Comparison of ENCODE assay signal across 28 cellular contexts in genomic region chr18:7726522-7726921, GRCh38.
"Had no signal": no experiment of that assay in that cellular context is flagged by ENCODE, and none has a peak within 500 bp of the region (broad histone marks: within the 10 kb centered on the region; RNA-seq: fewer than 3 reads in every experiment).

No MANE protein-coding gene starts in this region.

- ATAC-seq: natural killer cell; right cardiac atrium; right lobe of liver; stimulated activated memory B cell treated with anti-CD40 and anti-IgM and Interleukin-4, amounts not matched to agents 10 μg/mL and 1 μg/mL and 100 μg/mL, for 72 hours; stimulated activated naive CD8-positive, alpha-beta T cell treated with anti-CD3 and anti-CD28 coated beads, Interleukin-15, amount 100 ng/mL, for 72 hours; stimulated activated naive CD8-positive, alpha-beta T cell treated with anti-CD3 and anti-CD28 coated beads, Interleukin-15, Interleukin-2, amounts not matched to agents 100 U/mL and 50 U/mL, for 24 hours; upper lobe of right lung had no signal

- H3K27me3 ChIP-seq: neural progenitor cell, ovary, right lobe of liver, sigmoid colon, spleen, suprapubic skin, testis, tibial artery, transverse colon, upper lobe of right lung, uterus had no signal

- H3K4me2 ChIP-seq: neural progenitor cell, smooth muscle cell had no signal

- H3K27ac ChIP-seq: neural progenitor cell, ovary, parathyroid adenoma, psoas muscle, right lobe of liver, sigmoid colon, spleen, suprapubic skin, testis, tibial artery, transverse colon, upper lobe of right lung, uterus had no signal

- DNase-seq: natural killer cell; occipital lobe; ovary; posterior cingulate gyrus; psoas muscle; right cardiac atrium; right lobe of liver; sigmoid colon; stimulated activated CD4-positive, alpha-beta T cell treated with anti-CD3 and anti-CD28 coated beads, Interleukin-12 subunit alpha, Interleukin-12 subunit beta, amount 100 ng/mL, for 4 hours; stimulated activated CD4-positive, alpha-beta T cell treated with anti-CD3 and anti-CD28 coated beads, Interleukin-1b, Interleukin-23, amount 100 ng/mL, for 48 hours; stimulated activated CD4-positive, alpha-beta T cell treated with anti-CD3 and anti-CD28 coated beads, Interleukin-4, amount 100 ng/mL, for 1 hour; stimulated activated CD4-positive, alpha-beta T cell treated with anti-CD3 and anti-CD28 coated beads, Interleukin-4, amount 100 ng/mL, for 4 hours; stimulated activated CD8-positive, alpha-beta memory T cell treated with anti-CD3 and anti-CD28 coated beads, Interleukin-4, amount 100 ng/mL, for 48 hours; stimulated activated naive CD4-positive, alpha-beta T cell; stimulated activated naive CD8-positive, alpha-beta T cell treated with anti-CD3 and anti-CD28 coated beads, Interleukin-15, amount 100 ng/mL, for 72 hours; stimulated activated naive CD8-positive, alpha-beta T cell treated with anti-CD3 and anti-CD28 coated beads, Interleukin-15, Interleukin-2, amounts not matched to agents 100 U/mL and 50 U/mL, for 24 hours; substantia nigra; testis; tibial artery; transverse colon; upper lobe of right lung; uterus had no signal

- H3K36me3 ChIP-seq: neural progenitor cell, ovary, right lobe of liver, sigmoid colon, spleen, suprapubic skin, tibial artery, transverse colon, upper lobe of right lung, uterus had no signal

- H3K4me3 ChIP-seq: neural progenitor cell, ovary, right lobe of liver, sigmoid colon, smooth muscle cell, spleen, suprapubic skin, testis, tibial artery, transverse colon, upper lobe of right lung, uterus had no signal

- H3K4me1 ChIP-seq: parathyroid adenoma, right lobe of liver, testis, uterus had no signal

- H3K9me3 ChIP-seq: ovary, psoas muscle, right lobe of liver, sigmoid colon, spleen, suprapubic skin, testis, tibial artery, transverse colon, upper lobe of right lung, uterus had no signal

- H2AFZ ChIP-seq: neural progenitor cell, parathyroid adenoma had no signal

- H3K79me2 ChIP-seq: parathyroid adenoma had no signal

- H3K9ac ChIP-seq: neural progenitor cell, parathyroid adenoma had no signal
